In the genomic region with DNA sequence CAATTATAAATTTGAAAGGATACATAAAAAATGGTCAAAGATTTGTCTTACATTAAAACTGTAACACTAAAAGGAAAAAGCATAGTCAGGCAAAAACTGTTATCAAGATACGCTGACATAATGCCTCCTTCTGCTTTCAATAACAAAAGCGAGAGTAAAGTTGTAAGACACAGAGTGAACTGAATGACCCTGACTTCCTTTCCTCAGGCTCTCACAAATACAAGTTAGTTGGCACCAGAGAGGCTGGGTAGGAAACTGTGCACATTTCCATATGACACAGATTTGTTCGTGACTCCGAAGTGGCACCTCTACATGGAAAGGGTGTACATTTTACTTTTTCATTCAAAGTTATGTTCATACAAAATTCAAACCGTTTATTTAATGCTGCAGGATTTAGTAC, we compare ENCODE assay signal across 1 cellular context.
TF ChIP-seq lines count a peak whose summit lies in the region.

No MANE protein-coding gene starts in this region.

TF ChIP-seq in HepG2, 621 proteins besides CTCF, POLR2A, EP300 and RAD21 (continued from another document):
- TF ChIP-seq, protein P1, sequence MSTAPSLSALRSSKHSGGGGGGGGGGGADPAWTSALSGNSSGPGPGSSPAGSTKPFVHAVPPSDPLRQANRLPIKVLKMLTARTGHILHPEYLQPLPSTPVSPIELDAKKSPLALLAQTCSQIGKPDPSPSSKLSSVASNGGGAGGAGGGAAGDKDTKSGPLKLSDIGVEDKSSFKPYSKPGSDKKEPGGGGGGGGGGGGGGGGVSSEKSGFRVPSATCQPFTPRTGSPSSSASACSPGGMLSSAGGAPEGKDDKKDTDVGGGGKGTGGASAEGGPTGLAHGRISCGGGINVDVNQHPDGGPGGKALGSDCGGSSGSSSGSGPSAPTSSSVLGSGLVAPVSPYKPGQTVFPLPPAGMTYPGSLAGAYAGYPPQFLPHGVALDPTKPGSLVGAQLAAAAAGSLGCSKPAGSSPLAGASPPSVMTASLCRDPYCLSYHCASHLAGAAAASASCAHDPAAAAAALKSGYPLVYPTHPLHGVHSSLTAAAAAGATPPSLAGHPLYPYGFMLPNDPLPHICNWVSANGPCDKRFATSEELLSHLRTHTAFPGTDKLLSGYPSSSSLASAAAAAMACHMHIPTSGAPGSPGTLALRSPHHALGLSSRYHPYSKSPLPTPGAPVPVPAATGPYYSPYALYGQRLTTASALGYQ (CRISPR knock-in tag; IDR thresholded peaks at IDR 0.05): no peak
- no peak for TF ChIP-seq FOSL2 (CRISPR knock-in tag; IDR thresholded peaks at IDR 0.05)
- TF ChIP-seq AHR (CRISPR knock-in tag; IDR thresholded peaks at IDR 0.05): no peak
- no peak for TF ChIP-seq STAG1 (CRISPR knock-in tag; IDR thresholded peaks at IDR 0.05)
- TF ChIP-seq HMG20A (CRISPR knock-in tag; IDR thresholded peaks at IDR 0.05; ENCODE audit: borderline replicate concordance): no peak
- TF ChIP-seq ZNF24 (IDR thresholded peaks at IDR 0.05): no peak
